In genomic region chr11:10666976-10667892, GRCh38 we compare ENCODE assay signal across 12 cellular contexts. TPM values are rescaled to one million over a fixed set of nuclear protein-coding genes. Genes with fewer than 3 reads are reported as not detected.
DNase-seq lines count a peak whose midpoint lies in the region; ATAC-seq and TF ChIP-seq lines count a peak whose summit lies in the region.
"Had no signal": no experiment of that assay in that cellular context is flagged by ENCODE, and none has a peak within 500 bp of the region (broad histone marks: within the 10 kb centered on the region; RNA-seq: fewer than 3 reads in every experiment).

No MANE protein-coding gene starts in this region.

- H3K79me2 ChIP-seq in osteoblast (ENCODE audit: insufficient read depth, low read length) = no peaks in the 10 kb centered on the region

- no peaks in the 10 kb centered on the region for H3K27me3 ChIP-seq in dorsolateral prefrontal cortex
- no peaks in the 10 kb centered on the region for H3K27me3 ChIP-seq in osteoblast (ENCODE audit: insufficient read depth, low read length)

- H3K36me3 ChIP-seq in osteoblast (ENCODE audit: insufficient read depth, low read length) = no peaks in the 10 kb centered on the region

- POLR2A ChIA-PET in AG04449 (lab: Yijun Ruan, JAX) = interaction anchor here (0.7 to 1.9 kb wide), 5 partner anchors 10 to 64 kb away, joined by 3 to 6 read pairs (median 3); partner anchors contain the start of gene IRAG1

- no peaks in the 10 kb centered on the region for H3K9me3 ChIP-seq in osteoblast (ENCODE audit: low read depth, low read length)

- H3K4me1 ChIP-seq in osteoblast (ENCODE audit: insufficient read depth, low read length) = peaks cover 38% of the 10 kb centered on the region

- H2AFZ ChIP-seq in osteoblast (ENCODE audit: low read length) = no peak overlapping the region

- H3K27ac ChIP-seq in dorsolateral prefrontal cortex = peak overlapping the region in 35 of 59 donors; percentile 0 to 81 (median 49)
- peak overlapping the region; percentile 94 for H3K27ac ChIP-seq in osteoblast (ENCODE audit: low read depth, low read length)

- intact Hi-C loops in dorsolateral prefrontal cortex (cut with DNase I) = no loop called here

- H3K4me3 ChIP-seq in AG04449 (ENCODE audit: low read depth, low read length) = no peak overlapping the region
- H3K4me3 ChIP-seq in dorsolateral prefrontal cortex = no peak overlapping the region
- no peak overlapping the region for H3K4me3 ChIP-seq in osteoblast (ENCODE audit: insufficient read depth, low read length)
- H3K4me3 ChIP-seq: lung had no signal

- no peaks in the 10 kb centered on the region for H4K20me1 ChIP-seq in osteoblast (ENCODE audit: insufficient read depth, low read length)

- ATAC-seq in HG03354 (IDR thresholded peaks at IDR 0.05; ENCODE audit: poor library complexity, severe bottlenecking, unreplicated experiment) (no peak), HG03039 (IDR thresholded peaks at IDR 0.05; ENCODE audit: unreplicated experiment) (no peak), GM21576 (IDR thresholded peaks at IDR 0.05; ENCODE audit: unreplicated experiment) (no peak)
- ATAC-seq: sciatic nerve had no signal

- no peak for TF ChIP-seq CTCF in AG04449 (IDR thresholded peaks at IDR 0.05; ENCODE audit: insufficient read depth, low read length, missing control alignments)
- TF ChIP-seq CTCF in dorsolateral prefrontal cortex (IDR thresholded peaks at IDR 0.05 in 54 of 56, conservative IDR thresholded peaks at IDR 0.05 in 2 of 56; ENCODE audit: low read depth in 1 of 56, partially characterized antibody in 56 of 56) = no peak
- no peak for TF ChIP-seq CTCF in osteoblast (IDR thresholded peaks at IDR 0.05; ENCODE audit: extremely low read depth, low read depth, low read length)

- peak; percentile 65 for DNase-seq in AG04449 (ENCODE audit: low read depth, low spot score)
- DNase-seq in LoVo (ENCODE audit: low spot score) = peak; percentile 47
- no peak for DNase-seq in dorsolateral prefrontal cortex
- DNase-seq in osteoblast (ENCODE audit: insufficient read length, low spot score, missing footprints) = no peak
- DNase-seq in DMS153 (lab: John Stamatoyannopoulos, UW) = no peak
- DNase-seq: activated T-cell treated with anti-CD3 and anti-CD28 coated beads, Interleukin-2, amount 50 U/mL, for 1 hour; GOT3 had no signal

- CTCF ChIA-PET in AG04449 (lab: Yijun Ruan, JAX) = interaction anchor here (0.7 to 2.0 kb wide), 6 partner anchors 10 to 69 kb away, joined by 3 to 7 read pairs (median 4); no protein-coding TSS in a partner anchor

- H3K4me2 ChIP-seq in osteoblast (ENCODE audit: insufficient read depth, low read length) = peak overlapping the region; percentile 43

RNA-seq across cellular contexts. Expression of gene IRAG1, which starts 26.3 kb away (rescaled TPM):
- total RNA-seq in dorsolateral prefrontal cortex (100 to 1,000 TPM in 18 of 120 experiments, 10 to 100 TPM in 102; 39.1 to 210 (median 73.5) TPM), osteoblast (2.7 and 4.3 TPM in 2 replicates)

Comparison
In these comparisons a context has a peak if more than half of its experiments do, and no peak if none do; other contexts are left out.
1. DNase-seq: peak in AG04449 (single experiment) and LoVo (single experiment); none in dorsolateral prefrontal cortex (0 of 10), osteoblast (single experiment) and DMS153 (single experiment).